Comparison of ENCODE assay signal across 8 cellular contexts in the genomic region with DNA sequence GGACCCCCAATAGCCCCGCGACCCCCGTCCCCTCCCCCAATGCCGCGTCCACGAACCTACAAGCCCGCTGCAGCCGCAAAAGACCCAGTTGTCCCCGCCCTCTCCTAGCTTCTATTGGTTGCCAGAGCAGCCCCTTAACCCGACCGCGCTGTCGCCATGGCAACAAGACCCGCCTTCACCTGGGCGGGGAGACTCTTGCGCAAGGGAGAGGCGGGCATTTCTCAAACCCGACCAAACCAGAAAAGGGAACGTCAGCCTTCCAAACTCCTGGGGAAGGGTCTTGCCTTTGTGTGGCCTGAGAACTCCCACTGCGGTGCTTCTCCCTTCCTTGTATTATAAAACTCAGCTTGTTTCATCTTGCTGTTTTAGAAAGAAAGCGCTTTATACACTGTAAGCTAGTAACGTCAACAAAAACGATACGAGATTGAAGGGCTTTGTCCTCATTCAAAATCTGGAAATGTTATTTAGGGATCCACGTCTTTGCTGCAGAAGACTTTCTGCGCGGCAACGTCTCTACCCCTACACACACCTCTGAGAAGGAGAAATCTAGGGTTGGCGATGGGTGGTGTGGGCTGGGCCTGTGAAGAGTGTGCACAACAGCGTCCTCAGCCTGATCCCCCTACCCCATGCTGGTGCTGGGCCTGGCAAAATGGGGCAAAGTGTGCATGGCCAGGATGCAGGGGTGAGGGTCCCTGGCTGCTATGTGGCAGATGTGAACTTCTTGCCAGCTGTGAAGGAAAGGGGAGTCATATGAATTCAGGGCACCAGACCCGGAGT. TPM values are rescaled to one million over a fixed set of nuclear protein-coding genes. Genes with fewer than 3 reads are reported as not detected.
DNase-seq lines count a peak whose midpoint lies in the region; ATAC-seq and TF ChIP-seq lines count a peak whose summit lies in the region.

TMEM9 (minus strand) TSS at position 86 of the 777 bp plus-strand sequence. CDS start 551 bp downstream, outside the sequence.

- peaks cover 19% of the 10 kb centered on the region for H3K36me3 ChIP-seq in right atrium auricular region
- H3K36me3 ChIP-seq in psoas muscle (ENCODE audit: insufficient read depth in 1 of 2, low read depth in 1 of 2), result peaks cover 0 to 26% of the 10 kb centered on the region in 2 donors
- H3K36me3 ChIP-seq in urinary bladder (ENCODE audit: insufficient read depth), result no peaks in the 10 kb centered on the region

- H3K4me3 ChIP-seq in right atrium auricular region, result peak within 1 kb of the TSS; percentile 82 to 94
- H3K4me3 ChIP-seq in psoas muscle, result peak within 1 kb of the TSS; percentile 85
- peak within 1 kb of the TSS; percentile 70 for H3K4me3 ChIP-seq in urinary bladder (ENCODE audit: low read depth, low read length)

- H3K9me3 Mint-ChIP-seq in T-helper 2 cell treated with Interferon-gamma antibody and Interleukin-4, amounts not matched to agents 5 μg/mL and 100 μg/mL, for 36 hours, result no peaks in the 10 kb centered on the region

- intact Hi-C loops in psoas muscle (cut with DNase I), result loop anchor here in 1 of 2 donors (5.0 kb wide), 1 partner anchor 33 kb away; no protein-coding TSS in a partner anchor

- peak within 1 kb of the TSS; percentile 75 for H3K27ac Mint-ChIP-seq in T-helper 2 cell treated with Interferon-gamma antibody and Interleukin-4, amounts not matched to agents 5 μg/mL and 100 μg/mL, for 36 hours

- H3K4me1 ChIP-seq in right atrium auricular region (peaks cover 0 to 20% of the 10 kb centered on the region in 2 donors), psoas muscle (peaks cover 29% of the 10 kb centered on the region), urinary bladder (ENCODE audit: insufficient read depth) (no peaks in the 10 kb centered on the region)

- H3K4me3 Mint-ChIP-seq in T-helper 2 cell treated with Interferon-gamma antibody and Interleukin-4, amounts not matched to agents 5 μg/mL and 100 μg/mL, for 36 hours, result peak within 1 kb of the TSS; percentile 83

- peaks cover 16% of the 10 kb centered on the region for H3K27me3 Mint-ChIP-seq in T-helper 2 cell treated with Interferon-gamma antibody and Interleukin-4, amounts not matched to agents 5 μg/mL and 100 μg/mL, for 36 hours (ENCODE audit: low read depth)

- DNase-seq in NCI-H2029 (lab: John Stamatoyannopoulos, UW) (peak; percentile 85), anterior cingulate cortex (lab: John Stamatoyannopoulos, UW) (peak; percentile 76 to 98 (median 93)), right atrium auricular region (ENCODE audit: low spot score) (peak; percentile 99), psoas muscle (peak; percentile 96 to 98)
- peak; percentile 92 for DNase-seq in T-helper 2 cell treated with Interferon-gamma antibody and Interleukin-4, amounts not matched to agents 5 μg/mL and 100 μg/mL, for 36 hours (ENCODE audit: low spot score)

- WGBS in psoas muscle, 3 donors, result 7 to 9% (median 8%) methylated on average over 27 to 31 of the region's 31 CpGs
- 8% methylated on average over 31 of the region's 31 CpGs for WGBS in urinary bladder

- H3K36me3 Mint-ChIP-seq in T-helper 2 cell treated with Interferon-gamma antibody and Interleukin-4, amounts not matched to agents 5 μg/mL and 100 μg/mL, for 36 hours (ENCODE audit: low read depth), result no peaks in the 10 kb centered on the region

- no peaks in the 10 kb centered on the region for H3K9me3 ChIP-seq in right atrium auricular region
- no peaks in the 10 kb centered on the region for H3K9me3 ChIP-seq in psoas muscle

- TF ChIP-seq CTCF in right atrium auricular region (IDR thresholded peaks at IDR 0.05) (no peak), psoas muscle (IDR thresholded peaks at IDR 0.05) (no peak)

- ATAC-seq in GM18499 (IDR thresholded peaks at IDR 0.05; ENCODE audit: insufficient read depth, unreplicated experiment), result peak; percentile 79
- peak; percentile 96 for ATAC-seq in HG02981 (IDR thresholded peaks at IDR 0.05; ENCODE audit: unreplicated experiment)
- ATAC-seq in psoas muscle, result peak; percentile 93 to 98 (median 96)

- H3K27ac ChIP-seq in right atrium auricular region (peak within 1 kb of the TSS; percentile 77 to 78), psoas muscle (peak within 1 kb of the TSS; percentile 73), urinary bladder (ENCODE audit: low read depth) (no peak within 1 kb of the TSS)

- H3K27me3 ChIP-seq in right atrium auricular region, result no peaks in the 10 kb centered on the region
- no peaks in the 10 kb centered on the region for H3K27me3 ChIP-seq in psoas muscle (ENCODE audit: insufficient read depth in 3 of 3, low read length in 2 of 3)

- H3K4me1 Mint-ChIP-seq in T-helper 2 cell treated with Interferon-gamma antibody and Interleukin-4, amounts not matched to agents 5 μg/mL and 100 μg/mL, for 36 hours (ENCODE audit: low read depth), result peaks cover 12% of the 10 kb centered on the region

RNA-seq across cellular contexts. Expression of gene TMEM9, which starts in this region (rescaled TPM):
- 10 to 100 TPM; 41.8 to 63.4 TPM for total RNA-seq in right atrium auricular region
- 10 to 100 TPM; 11.9 to 46.3 (median 32.3) TPM for total RNA-seq in psoas muscle
- polyA plus RNA-seq in psoas muscle, result 10 to 100 TPM in 2 of 3 donors, 1 to 10 TPM in 1; 7.2 to 23.4 (median 12.9) TPM
- 46.4 TPM for total RNA-seq in urinary bladder
- polyA plus RNA-seq in urinary bladder, result 91.9 TPM
